8 cellular contexts compared by ENCODE assay signal in the genomic region with DNA sequence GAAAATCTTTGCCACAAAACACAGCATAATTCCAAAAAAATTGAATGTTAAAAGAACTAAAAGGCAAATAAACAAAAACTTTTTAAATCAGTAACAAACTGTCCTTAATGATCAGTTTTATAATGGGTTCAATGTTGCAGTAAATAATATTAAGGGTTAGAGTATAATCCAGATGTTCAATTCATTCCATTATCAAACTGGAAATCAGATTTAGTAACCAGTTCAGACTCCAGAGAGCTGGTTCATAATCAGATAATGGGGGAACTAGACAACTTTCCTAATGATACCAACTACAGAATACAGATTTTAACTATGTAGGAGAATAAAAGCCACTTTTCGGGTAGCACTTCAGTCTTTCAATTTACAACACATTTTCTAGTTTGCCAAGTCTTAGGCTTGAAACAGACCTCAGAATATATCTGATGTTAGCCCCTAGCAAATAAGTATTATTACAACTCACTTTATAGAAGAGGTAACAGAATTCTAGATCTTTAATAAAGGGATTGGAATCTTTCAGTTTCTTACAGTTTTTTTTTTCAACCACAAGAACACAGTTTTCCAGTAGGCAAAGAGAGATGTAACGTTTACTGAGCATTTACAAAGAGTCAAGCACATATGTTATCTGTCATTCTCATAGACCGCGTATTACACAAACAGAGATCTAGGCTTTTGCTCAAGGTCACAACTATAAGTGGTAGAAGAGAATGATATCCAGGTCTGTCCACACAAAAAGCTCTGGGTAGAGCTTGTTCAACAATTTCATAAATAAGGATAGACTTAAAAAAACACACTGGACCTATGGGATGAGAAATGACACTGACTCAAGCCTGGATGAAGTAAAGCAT. TPM values are rescaled to one million over a fixed set of nuclear protein-coding genes. Genes with fewer than 3 reads are reported as not detected.
DNase-seq lines count a peak whose midpoint lies in the region; ATAC-seq and TF ChIP-seq lines count a peak whose summit lies in the region.

No MANE protein-coding gene starts in this region.

- peak overlapping the region; percentile 90 to 99 for H3K4me3 Mint-ChIP-seq in CD14-positive monocyte
- H3K4me3 Mint-ChIP-seq in activated T-helper 2 cell treated with anti-CD3 and anti-CD28 coated beads, Interferon-gamma antibody, Interleukin-2, Interleukin-4, amounts not matched to agents 10 μg/mL and 5 μg/mL and 100 μg/mL, durations not matched to agents 14 hours and 24 hours and 36 hours (ENCODE audit: low read depth), result peak overlapping the region; percentile 94

- peak overlapping the region; percentile 96 to 100 (median 100) for H3K27ac Mint-ChIP-seq in CD14-positive monocyte
- peak overlapping the region; percentile 99 for H3K27ac Mint-ChIP-seq in activated T-helper 2 cell treated with anti-CD3 and anti-CD28 coated beads, Interferon-gamma antibody, Interleukin-2, Interleukin-4, amounts not matched to agents 10 μg/mL and 5 μg/mL and 100 μg/mL, durations not matched to agents 14 hours and 24 hours and 36 hours

- peaks cover 34% of the 10 kb centered on the region for H3K4me1 Mint-ChIP-seq in CD14-positive monocyte
- peaks cover 33% of the 10 kb centered on the region for H3K4me1 Mint-ChIP-seq in activated T-helper 2 cell treated with anti-CD3 and anti-CD28 coated beads, Interferon-gamma antibody, Interleukin-2, Interleukin-4, amounts not matched to agents 10 μg/mL and 5 μg/mL and 100 μg/mL, durations not matched to agents 14 hours and 24 hours and 36 hours (ENCODE audit: low read depth)

- ATAC-seq in GM18873 (IDR thresholded peaks at IDR 0.05; ENCODE audit: low FRiP score, unreplicated experiment) (no peak), GM19395 (IDR thresholded peaks at IDR 0.05; ENCODE audit: unreplicated experiment) (no peak)

- no peaks in the 10 kb centered on the region for H3K36me3 ChIP-seq in stomach smooth muscle (ENCODE audit: control insufficient read depth in 2 of 2, insufficient read depth in 2 of 2, low read length in 2 of 2)

- no peak for TF ChIP-seq CTCF in CD14-positive monocyte (IDR thresholded peaks at IDR 0.05)
- TF ChIP-seq CTCF in HFF-Myc (IDR thresholded peaks at IDR 0.05; ENCODE audit: low read depth, low read length, missing control alignments), result no peak

- peaks cover 6% of the 10 kb centered on the region for H3K4me1 ChIP-seq in stomach smooth muscle (ENCODE audit: control insufficient read depth, insufficient read depth, low read length)

- H3K9ac ChIP-seq in stomach smooth muscle (ENCODE audit: low read length in 2 of 2), result peak overlapping the region; percentile 95 to 97

- POLR2A ChIA-PET in HEK293T (lab: Yijun Ruan, JAX), result interaction anchor here (0.8 to 3.2 kb wide), 5 partner anchors 9 to 148 kb away, joined by 3 to 39 read pairs (median 4); no protein-coding TSS in a partner anchor

- no peaks in the 10 kb centered on the region for H3K9me3 Mint-ChIP-seq in CD14-positive monocyte
- H3K9me3 Mint-ChIP-seq in activated T-helper 2 cell treated with anti-CD3 and anti-CD28 coated beads, Interferon-gamma antibody, Interleukin-2, Interleukin-4, amounts not matched to agents 10 μg/mL and 5 μg/mL and 100 μg/mL, durations not matched to agents 14 hours and 24 hours and 36 hours, result no peaks in the 10 kb centered on the region

- peaks cover 0 to 2% of the 10 kb centered on the region in 2 donors for H3K36me3 Mint-ChIP-seq in CD14-positive monocyte
- peaks cover 3% of the 10 kb centered on the region for H3K36me3 Mint-ChIP-seq in activated T-helper 2 cell treated with anti-CD3 and anti-CD28 coated beads, Interferon-gamma antibody, Interleukin-2, Interleukin-4, amounts not matched to agents 10 μg/mL and 5 μg/mL and 100 μg/mL, durations not matched to agents 14 hours and 24 hours and 36 hours (ENCODE audit: low read depth)

- no peaks in the 10 kb centered on the region for H3K27me3 ChIP-seq in stomach smooth muscle (ENCODE audit: control insufficient read depth in 1 of 2, insufficient read depth in 2 of 2, low read length in 2 of 2)

- peak overlapping the region; percentile 88 for H3K4me3 ChIP-seq in HFF-Myc (replicated peaks; ENCODE audit: low read depth, low read length)
- H3K4me3 ChIP-seq in iPS-18c (ENCODE audit: insufficient read depth, low read depth, low read length), result peak overlapping the region; percentile 91
- H3K4me3 ChIP-seq in stomach smooth muscle (ENCODE audit: low read length in 2 of 2), result peak overlapping the region; percentile 91 to 96

- DNase-seq in CD14-positive monocyte (ENCODE audit: low spot score) (no peak), HFF-Myc (ENCODE audit: extremely low read depth, low read depth) (no peak), HEK293T (ENCODE audit: extremely low spot score) (no peak)
- no peak for DNase-seq in activated T-helper 2 cell treated with anti-CD3 and anti-CD28 coated beads, Interferon-gamma antibody, Interleukin-2, Interleukin-4, amounts not matched to agents 10 μg/mL and 5 μg/mL and 100 μg/mL, durations not matched to agents 14 hours and 24 hours and 36 hours (ENCODE audit: low spot score)

- intact Hi-C loops in CD14-positive monocyte (cut with micrococcal nuclease), result loop anchor here (5.0 to 10.0 kb wide), 3 partner anchors 212 to 1090 kb away; a partner anchor contains a TSS
- intact Hi-C loops in activated T-helper 2 cell treated with anti-CD3 and anti-CD28 coated beads, Interferon-gamma antibody, Interleukin-2, Interleukin-4, amounts not matched to agents 10 μg/mL and 5 μg/mL and 100 μg/mL, durations not matched to agents 14 hours and 24 hours and 36 hours (cut with micrococcal nuclease), result loop anchor here (1.0 to 10.0 kb wide), 7 partner anchors 50 to 390 kb away; a partner anchor contains a TSS

- H3K27me3 Mint-ChIP-seq in CD14-positive monocyte (ENCODE audit: low read depth in 3 of 3), result peaks cover 0 to 5% (median 3%) of the 10 kb centered on the region in 3 donors
- no peaks in the 10 kb centered on the region for H3K27me3 Mint-ChIP-seq in activated T-helper 2 cell treated with anti-CD3 and anti-CD28 coated beads, Interferon-gamma antibody, Interleukin-2, Interleukin-4, amounts not matched to agents 10 μg/mL and 5 μg/mL and 100 μg/mL, durations not matched to agents 14 hours and 24 hours and 36 hours (ENCODE audit: low read depth)

- CTCF ChIA-PET in HEK293T (lab: Yijun Ruan, JAX), result interaction anchor here (2.1 kb wide), 1 partner anchor 148 kb away, joined by 15 read pairs; no protein-coding TSS in a partner anchor

- H3K27ac ChIP-seq in stomach smooth muscle (ENCODE audit: low read length), result peak overlapping the region; percentile 97

- H3K9me3 ChIP-seq in iPS-18c (ENCODE audit: control insufficient read depth, insufficient read depth, low read length), result no peaks in the 10 kb centered on the region
- H3K9me3 ChIP-seq in stomach smooth muscle (ENCODE audit: control insufficient read depth in 2 of 2, low read length in 2 of 2), result no peaks in the 10 kb centered on the region

TF ChIP-seq in HEK293T, 16 proteins besides CTCF, POLR2A, EP300 and RAD21:
- no peak for TF ChIP-seq ZNF384 (IDR thresholded peaks at IDR 0.05)
- TF ChIP-seq ARNT (IDR thresholded peaks at IDR 0.05), result no peak
- no peak for TF ChIP-seq CTBP1 (IDR thresholded peaks at IDR 0.05; ENCODE audit: borderline replicate concordance)
- no peak for TF ChIP-seq FOXK2 (IDR thresholded peaks at IDR 0.05)
TF ChIP-seq in HEK293T: peak in this region for 0.

RNA-seq across cellular contexts. Expression of a gene that starts 1.9 kb away (rescaled TPM):
- polyA plus RNA-seq in CD14-positive monocyte, result 10 to 100 TPM; 11.8 to 11.9 TPM
- total RNA-seq in activated T-helper 2 cell treated with anti-CD3 and anti-CD28 coated beads, Interferon-gamma antibody, Interleukin-2, Interleukin-4, amounts not matched to agents 10 μg/mL and 5 μg/mL and 100 μg/mL, durations not matched to agents 14 hours and 24 hours and 36 hours, result 29.6 and 33.1 TPM in 2 replicates

RNA-seq across cellular contexts. Expression of a gene that starts 2.2 kb away (rescaled TPM):
- 10 to 100 TPM; 59.4 to 70.3 TPM for polyA plus RNA-seq in CD14-positive monocyte
- 45.6 and 48.7 TPM in 2 replicates for total RNA-seq in activated T-helper 2 cell treated with anti-CD3 and anti-CD28 coated beads, Interferon-gamma antibody, Interleukin-2, Interleukin-4, amounts not matched to agents 10 μg/mL and 5 μg/mL and 100 μg/mL, durations not matched to agents 14 hours and 24 hours and 36 hours

RNA-seq across cellular contexts. Expression of a gene that starts 20.7 kb away (rescaled TPM):
- polyA plus RNA-seq in CD14-positive monocyte, result not detected
- total RNA-seq in activated T-helper 2 cell treated with anti-CD3 and anti-CD28 coated beads, Interferon-gamma antibody, Interleukin-2, Interleukin-4, amounts not matched to agents 10 μg/mL and 5 μg/mL and 100 μg/mL, durations not matched to agents 14 hours and 24 hours and 36 hours, result 0.07 and 0.09 TPM in 2 replicates
